Comparison of ENCODE assay signal across 1 cellular context in the genomic region with DNA sequence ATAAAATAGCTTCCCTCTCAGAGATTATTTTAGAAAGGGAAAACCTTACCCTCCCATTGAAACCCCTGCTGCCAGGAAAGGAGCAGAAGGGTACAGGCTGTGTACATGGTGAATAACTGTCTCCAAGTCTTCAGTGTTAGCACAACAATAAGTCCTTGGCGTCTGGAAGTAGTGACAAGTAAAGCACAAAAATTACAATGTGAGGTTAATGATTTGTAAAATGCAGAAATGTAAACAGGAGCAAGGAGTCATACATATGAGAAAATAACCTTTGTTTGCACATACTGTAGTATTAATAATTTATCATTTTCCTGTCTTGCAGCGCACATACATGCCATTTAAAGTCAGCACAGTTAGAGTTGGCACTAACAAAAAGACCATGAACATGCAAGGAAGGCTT.
TF ChIP-seq lines count a peak whose summit lies in the region.

No MANE protein-coding gene starts in this region.

TF ChIP-seq in HepG2, 621 proteins besides CTCF, POLR2A, EP300 and RAD21:
- TF ChIP-seq, protein P1, sequence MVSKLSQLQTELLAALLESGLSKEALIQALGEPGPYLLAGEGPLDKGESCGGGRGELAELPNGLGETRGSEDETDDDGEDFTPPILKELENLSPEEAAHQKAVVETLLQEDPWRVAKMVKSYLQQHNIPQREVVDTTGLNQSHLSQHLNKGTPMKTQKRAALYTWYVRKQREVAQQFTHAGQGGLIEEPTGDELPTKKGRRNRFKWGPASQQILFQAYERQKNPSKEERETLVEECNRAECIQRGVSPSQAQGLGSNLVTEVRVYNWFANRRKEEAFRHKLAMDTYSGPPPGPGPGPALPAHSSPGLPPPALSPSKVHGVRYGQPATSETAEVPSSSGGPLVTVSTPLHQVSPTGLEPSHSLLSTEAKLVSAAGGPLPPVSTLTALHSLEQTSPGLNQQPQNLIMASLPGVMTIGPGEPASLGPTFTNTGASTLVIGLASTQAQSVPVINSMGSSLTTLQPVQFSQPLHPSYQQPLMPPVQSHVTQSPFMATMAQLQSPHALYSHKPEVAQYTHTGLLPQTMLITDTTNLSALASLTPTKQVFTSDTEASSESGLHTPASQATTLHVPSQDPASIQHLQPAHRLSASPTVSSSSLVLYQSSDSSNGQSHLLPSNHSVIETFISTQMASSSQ (IDR thresholded peaks at IDR 0.05; ENCODE audit: low read depth): peak; percentile 35; the same call in 1 of the 2 replicates
- TF ChIP-seq, protein P1 (CRISPR knock-in tag; IDR thresholded peaks at IDR 0.05; ENCODE audit: borderline replicate concordance): no peak
- no peak for TF ChIP-seq ARHGAP35 (CRISPR knock-in tag; IDR thresholded peaks at IDR 0.05; ENCODE audit: borderline replicate concordance)
